Comparison of ENCODE assay signal across 1 cellular context in genomic region chr6:27893836-27894807, GRCh38.
TF ChIP-seq lines count a peak whose summit lies in the region.

No MANE protein-coding gene starts in this region.

TF ChIP-seq in K562, 482 proteins besides CTCF, POLR2A, EP300 and RAD21 (continued from another document and continues in another):
- TF ChIP-seq HNRNPLL (IDR thresholded peaks at IDR 0.05; ENCODE audit: low read depth, low read length, poor library complexity, severe bottlenecking) (no peak), ZNF668 (CRISPR knock-in tag; IDR thresholded peaks at IDR 0.05) (0 out of 2 replicates have a peak, but pooled peaks have one; percentile 9), ATF1 (CRISPR knock-in tag; IDR thresholded peaks at IDR 0.05) (no peak), ATF1 (tag; IDR thresholded peaks at IDR 0.05) (no peak; the same call in 1 of the 2 replicates), JUNB (CRISPR knock-in tag; conservative IDR thresholded peaks at IDR 0.05) (no peak), ZNF717 (CRISPR knock-in tag; IDR thresholded peaks at IDR 0.05) (no peak), PRPF4 (IDR thresholded peaks at IDR 0.05; ENCODE audit: insufficient read depth, low read depth, low read length, poor library complexity, severe bottlenecking) (peak; percentile 29), AFF1 (IDR thresholded peaks at IDR 0.05; ENCODE audit: low read depth in 1 of 2, partially characterized antibody in 2 of 2) (peak; percentile 73 to 75), TAF7 (tag; IDR thresholded peaks at IDR 0.05) (no peak), CREBBP (IDR thresholded peaks at IDR 0.05; ENCODE audit: low read depth, low read length) (no peak), ZBTB9 (CRISPR knock-in tag; IDR thresholded peaks at IDR 0.05) (no peak), TCF3 (CRISPR knock-in tag; IDR thresholded peaks at IDR 0.05) (no peak), TAF1 (IDR thresholded peaks at IDR 0.05; ENCODE audit: control insufficient read depth, extremely low read depth, insufficient read depth, low read length, severe bottlenecking) (peak; percentile 63), TBL1XR1 (IDR thresholded peaks at IDR 0.05; ENCODE audit: low read length in 2 of 2) (peak; percentile 47 to 68; a peak in 2 of 4 replicates), MED1 (CRISPR knock-in tag; IDR thresholded peaks at IDR 0.05; ENCODE audit: borderline replicate concordance) (no peak), ZNF695 (CRISPR knock-in tag; IDR thresholded peaks at IDR 0.05) (no peak), CHAMP1 (IDR thresholded peaks at IDR 0.05) (peak; percentile 86), ZNF76 (CRISPR knock-in tag; IDR thresholded peaks at IDR 0.05; ENCODE audit: borderline replicate concordance) (no peak), HEY1 (CRISPR knock-in tag; IDR thresholded peaks at IDR 0.05; ENCODE audit: borderline replicate concordance) (peak; percentile 49; the same call in 1 of the 2 replicates), BCL6 (CRISPR knock-in tag; IDR thresholded peaks at IDR 0.05) (no peak), HINFP (tag; conservative IDR thresholded peaks at IDR 0.05; ENCODE audit: low read depth) (no peak), SIN3B (IDR thresholded peaks at IDR 0.05; ENCODE audit: low read depth) (no peak), CC2D1A (IDR thresholded peaks at IDR 0.05) (peak; percentile 95), IRF9 (tag; IDR thresholded peaks at IDR 0.05) (0 out of 2 replicates have a peak, but pooled peaks have one; percentile 28), DDX20 (tag; IDR thresholded peaks at IDR 0.05; ENCODE audit: low read depth) (no peak), CCAR2 (IDR thresholded peaks at IDR 0.05; ENCODE audit: low read depth, low read length) (no peak), ZNF316 (IDR thresholded peaks at IDR 0.05) (no peak), HMGN3 (IDR thresholded peaks at IDR 0.05; ENCODE audit: borderline replicate concordance, extremely low read depth, insufficient read length, low read depth, low read length) (no peak), FOXJ3 (CRISPR knock-in tag; IDR thresholded peaks at IDR 0.05) (no peak), ZNF592 (IDR thresholded peaks at IDR 0.05) (no peak), ZNF707 (CRISPR knock-in tag; conservative IDR thresholded peaks at IDR 0.05) (peak; percentile 45; the same call in 1 of the 2 replicates), ZNF239 (CRISPR knock-in tag; IDR thresholded peaks at IDR 0.05) (peak; percentile 37; the same call in 1 of the 2 replicates), E2F4 (CRISPR knock-in tag; IDR thresholded peaks at IDR 0.05; ENCODE audit: low read depth) (peak; percentile 97), CTBP1 (IDR thresholded peaks at IDR 0.05; ENCODE audit: borderline replicate concordance) (peak; percentile 44), SRSF7 (optimal IDR thresholded peaks at IDR 0.05; ENCODE audit: low read depth, low read length) (no peak), PREB (CRISPR knock-in tag; IDR thresholded peaks at IDR 0.05) (0 out of 2 replicates have a peak, but pooled peaks have one; percentile 9), FOXK1 (CRISPR knock-in tag; IDR thresholded peaks at IDR 0.05; ENCODE audit: borderline replicate concordance) (peak; percentile 77; the same call in 1 of the 2 replicates)
